ENCODE assay signal across 29 cellular contexts in genomic region chr10:22906767-22907166, GRCh38. TPM values are rescaled to one million over a fixed set of nuclear protein-coding genes. Genes with fewer than 3 reads are reported as not detected.
DNase-seq lines count a peak whose midpoint lies in the region; ATAC-seq, FAIRE-seq and TF ChIP-seq lines count a peak whose summit lies in the region.
"Had no signal": no experiment of that assay in that cellular context is flagged by ENCODE, and none has a peak within 500 bp of the region (broad histone marks: within the 10 kb centered on the region; RNA-seq: fewer than 3 reads in every experiment).

No MANE protein-coding gene starts in this region.

- no peak for DNase-seq in GM12878 (ENCODE audit: low read depth, low spot score)
- DNase-seq in frontal cortex (ENCODE audit: low spot score in 2 of 2) = no peak
- no peak for DNase-seq in T-helper 2 cell treated with Interferon-gamma antibody and Interleukin-4, amounts not matched to agents 5 μg/mL and 100 μg/mL, for 36 hours (ENCODE audit: low spot score)
- DNase-seq in hippocampal formation (lab: John Stamatoyannopoulos, UW) = no peak
- no peak for DNase-seq in NCI-H748 (lab: John Stamatoyannopoulos, UW; ENCODE audit: unreplicated experiment)
- DNase-seq: 8988T; ACHN; BE2C; C1 segment of cervical spinal cord; CD4-positive, alpha-beta memory T cell; CD4-positive, CD25-positive, alpha-beta regulatory T cell; CD8-positive, alpha-beta memory T cell; COR-L47; DMS 273 treated with DMSO at 0.1 percent for 48 hours; DMS153; DMS53; DMS79; DND-41; EL; GF-D8 had no signal

- SMC1A ChIA-PET in GM12878 (lab: Charles Lee; ENCODE audit: uncharacterized antibody, unreplicated experiment) = interaction anchor here (0.6 kb wide), 1 partner anchor 1062 kb away, joined by 3 read pairs; no protein-coding TSS in a partner anchor

- H3K79me2 ChIP-seq in GM12878 (ENCODE audit: control insufficient read depth, insufficient read depth, low read length) = no peaks in the 10 kb centered on the region

- CTCF ChIA-PET in GM12878 (lab: Yijun Ruan, JAX) = interaction anchor here (0.6 kb wide), 1 partner anchor 646 kb away, joined by 3 read pairs; no protein-coding TSS in a partner anchor

- intact Hi-C loops in GM12878 (cut with micrococcal nuclease; ENCODE audit: unreplicated experiment) = no loop called here

- no peaks in the 10 kb centered on the region for H3K36me3 ChIP-seq in GM12878 (ENCODE audit: control insufficient read depth in 2 of 2, insufficient read depth in 2 of 2, low read length in 1 of 2)
- H3K36me3 ChIP-seq: BE2C, BLaER1 had no signal

- H3K4me2 ChIP-seq in GM12878 (ENCODE audit: control insufficient read depth, insufficient read depth) = no peak overlapping the region
- H3K4me2 ChIP-seq: BLaER1 had no signal

- peaks cover 4% of the 10 kb centered on the region for H3K27me3 Mint-ChIP-seq in T-helper 2 cell treated with Interferon-gamma antibody and Interleukin-4, amounts not matched to agents 5 μg/mL and 100 μg/mL, for 36 hours (ENCODE audit: low read depth)
- H3K27me3 Mint-ChIP-seq: CD8-positive, alpha-beta memory T cell had no signal

- no peak for TF ChIP-seq POLR2A in GM12878 (IDR thresholded peaks at IDR 0.05; ENCODE audit: low read depth, low read length)

- in situ Hi-C loops in GM12878 (cut with MboI) = no loop called here

- RAD21 ChIA-PET in GM12878 (lab: Charles Lee; ENCODE audit: unreplicated experiment) = no interaction called here

- 47% methylated on average over 2 of the region's 2 CpGs for WGBS in GM12878 (ENCODE audit: insufficient coverage, insufficient replicate concordance, low lambda C conversion rate, missing lambda C conversion rate)

- no peak for TF ChIP-seq EP300 in GM12878 (IDR thresholded peaks at IDR 0.05; ENCODE audit: borderline replicate concordance in 1 of 2, control insufficient read depth in 1 of 2, low read depth in 2 of 2, low read length in 2 of 2)

- H3K9me3 Mint-ChIP-seq in T-helper 2 cell treated with Interferon-gamma antibody and Interleukin-4, amounts not matched to agents 5 μg/mL and 100 μg/mL, for 36 hours = peaks cover 22% of the 10 kb centered on the region

- no peak overlapping the region for H3K4me3 Mint-ChIP-seq in T-helper 2 cell treated with Interferon-gamma antibody and Interleukin-4, amounts not matched to agents 5 μg/mL and 100 μg/mL, for 36 hours
- H3K4me3 Mint-ChIP-seq: CD14-positive monocyte; CD4-positive, alpha-beta memory T cell; CD4-positive, CD25-positive, alpha-beta regulatory T cell; CD8-positive, alpha-beta memory T cell had no signal

- H3K9ac ChIP-seq in GM12878 (ENCODE audit: control insufficient read depth, insufficient read depth, low read length) = no peak overlapping the region
- H3K9ac ChIP-seq: BLaER1 had no signal

- no peaks in the 10 kb centered on the region for H4K20me1 ChIP-seq in GM12878 (ENCODE audit: control insufficient read depth, insufficient read depth)
- H4K20me1 ChIP-seq: BLaER1 had no signal

- no peak for ATAC-seq in GM12878

- H3K27ac ChIP-seq in GM12878 (ENCODE audit: control insufficient read depth, insufficient read depth) = no peak overlapping the region
- H3K27ac ChIP-seq: BLaER1 had no signal

- POLR2A ChIA-PET in GM12878 (lab: Charles Lee) = no interaction called here

- BruUV-seq in GM12878 (replicated peaks; lab: Mats Ljungman, UMichigan) = no TSS peak

- H2AFZ ChIP-seq in GM12878 (ENCODE audit: control insufficient read depth, low read depth, low read length) = no peak overlapping the region

- H3K4me1 Mint-ChIP-seq in T-helper 2 cell treated with Interferon-gamma antibody and Interleukin-4, amounts not matched to agents 5 μg/mL and 100 μg/mL, for 36 hours (ENCODE audit: low read depth) = no peaks in the 10 kb centered on the region
- H3K4me1 Mint-ChIP-seq: CD14-positive monocyte; CD4-positive, alpha-beta memory T cell; CD4-positive, CD25-positive, alpha-beta regulatory T cell; CD8-positive, alpha-beta memory T cell had no signal

- H3K27me3 ChIP-seq in GM12878 (replicated peaks in 1 of 2; ENCODE audit: control insufficient read depth in 2 of 2, insufficient read depth in 2 of 2, low read length in 1 of 2) = no peaks in the 10 kb centered on the region
- H3K27me3 ChIP-seq: BE2C, BLaER1 had no signal

- TF ChIP-seq RAD21 in GM12878 (IDR thresholded peaks at IDR 0.05; ENCODE audit: insufficient read depth, low read depth, low read length) = no peak

- no peak for TF ChIP-seq CTCF in GM12878 (IDR thresholded peaks at IDR 0.05 in 2 of 3, conservative IDR thresholded peaks at IDR 0.05 in 1 of 3; ENCODE audit: control insufficient read depth in 2 of 3, extremely low read depth in 1 of 3, insufficient read depth in 1 of 3, low read depth in 3 of 3, low read length in 3 of 3)

- no peak overlapping the region for H3K27ac Mint-ChIP-seq in T-helper 2 cell treated with Interferon-gamma antibody and Interleukin-4, amounts not matched to agents 5 μg/mL and 100 μg/mL, for 36 hours
- H3K27ac Mint-ChIP-seq: CD14-positive monocyte; CD4-positive, alpha-beta memory T cell; CD4-positive, CD25-positive, alpha-beta regulatory T cell; CD8-positive, alpha-beta memory T cell had no signal

- H3K4me1 ChIP-seq in GM12878 (ENCODE audit: control insufficient read depth, insufficient read depth, low read length) = no peaks in the 10 kb centered on the region
- H3K4me1 ChIP-seq: BLaER1 had no signal

- H3K36me3 Mint-ChIP-seq in T-helper 2 cell treated with Interferon-gamma antibody and Interleukin-4, amounts not matched to agents 5 μg/mL and 100 μg/mL, for 36 hours (ENCODE audit: low read depth) = no peaks in the 10 kb centered on the region
- H3K36me3 Mint-ChIP-seq: CD14-positive monocyte had no signal

- peak; percentile 7 for FAIRE-seq in GM12878 (lab: Jason Lieb, UNC)
- FAIRE-seq in frontal cortex (lab: Jason Lieb, UNC) = peak; percentile 40
- FAIRE-seq: A204.1, GM12892, GM18507 had no signal

- no peak overlapping the region for H3K4me3 ChIP-seq in GM12878
- H3K4me3 ChIP-seq: BLaER1 had no signal

- peaks cover 3% of the 10 kb centered on the region; the same call in 2 of the 3 replicates for H3K9me3 ChIP-seq in GM12878 (replicated peaks; ENCODE audit: control insufficient read depth, insufficient read depth, low read length)
- H3K9me3 ChIP-seq: BE2C had no signal

TF ChIP-seq in GM12878, 131 proteins besides CTCF, POLR2A, EP300 and RAD21 (continues in another document):
- no peak for TF ChIP-seq YY1 (IDR thresholded peaks at IDR 0.05; ENCODE audit: low read depth, low read length)
- TF ChIP-seq CHD2 (IDR thresholded peaks at IDR 0.05; ENCODE audit: borderline replicate concordance, low read depth, low read length) = no peak
- TF ChIP-seq, protein P1, sequence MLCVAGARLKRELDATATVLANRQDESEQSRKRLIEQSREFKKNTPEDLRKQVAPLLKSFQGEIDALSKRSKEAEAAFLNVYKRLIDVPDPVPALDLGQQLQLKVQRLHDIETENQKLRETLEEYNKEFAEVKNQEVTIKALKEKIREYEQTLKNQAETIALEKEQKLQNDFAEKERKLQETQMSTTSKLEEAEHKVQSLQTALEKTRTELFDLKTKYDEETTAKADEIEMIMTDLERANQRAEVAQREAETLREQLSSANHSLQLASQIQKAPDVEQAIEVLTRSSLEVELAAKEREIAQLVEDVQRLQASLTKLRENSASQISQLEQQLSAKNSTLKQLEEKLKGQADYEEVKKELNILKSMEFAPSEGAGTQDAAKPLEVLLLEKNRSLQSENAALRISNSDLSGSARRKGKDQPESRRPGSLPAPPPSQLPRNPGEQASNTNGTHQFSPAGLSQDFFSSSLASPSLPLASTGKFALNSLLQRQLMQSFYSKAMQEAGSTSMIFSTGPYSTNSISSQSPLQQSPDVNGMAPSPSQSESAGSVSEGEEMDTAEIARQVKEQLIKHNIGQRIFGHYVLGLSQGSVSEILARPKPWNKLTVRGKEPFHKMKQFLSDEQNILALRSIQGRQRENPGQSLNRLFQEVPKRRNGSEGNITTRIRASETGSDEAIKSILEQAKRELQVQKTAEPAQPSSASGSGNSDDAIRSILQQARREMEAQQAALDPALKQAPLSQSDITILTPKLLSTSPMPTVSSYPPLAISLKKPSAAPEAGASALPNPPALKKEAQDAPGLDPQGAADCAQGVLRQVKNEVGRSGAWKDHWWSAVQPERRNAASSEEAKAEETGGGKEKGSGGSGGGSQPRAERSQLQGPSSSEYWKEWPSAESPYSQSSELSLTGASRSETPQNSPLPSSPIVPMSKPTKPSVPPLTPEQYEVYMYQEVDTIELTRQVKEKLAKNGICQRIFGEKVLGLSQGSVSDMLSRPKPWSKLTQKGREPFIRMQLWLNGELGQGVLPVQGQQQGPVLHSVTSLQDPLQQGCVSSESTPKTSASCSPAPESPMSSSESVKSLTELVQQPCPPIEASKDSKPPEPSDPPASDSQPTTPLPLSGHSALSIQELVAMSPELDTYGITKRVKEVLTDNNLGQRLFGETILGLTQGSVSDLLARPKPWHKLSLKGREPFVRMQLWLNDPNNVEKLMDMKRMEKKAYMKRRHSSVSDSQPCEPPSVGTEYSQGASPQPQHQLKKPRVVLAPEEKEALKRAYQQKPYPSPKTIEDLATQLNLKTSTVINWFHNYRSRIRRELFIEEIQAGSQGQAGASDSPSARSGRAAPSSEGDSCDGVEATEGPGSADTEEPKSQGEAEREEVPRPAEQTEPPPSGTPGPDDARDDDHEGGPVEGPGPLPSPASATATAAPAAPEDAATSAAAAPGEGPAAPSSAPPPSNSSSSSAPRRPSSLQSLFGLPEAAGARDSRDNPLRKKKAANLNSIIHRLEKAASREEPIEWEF (IDR thresholded peaks at IDR 0.05; ENCODE audit: insufficient replicate concordance, low read depth, low read length) = no peak
- TF ChIP-seq ZZZ3 (IDR thresholded peaks at IDR 0.05; ENCODE audit: control insufficient read depth, insufficient read length, low read depth) = no peak
- no peak for TF ChIP-seq STAT3 (IDR thresholded peaks at IDR 0.05; ENCODE audit: low read depth, low read length)
- no peak for TF ChIP-seq JUND (IDR thresholded peaks at IDR 0.05; ENCODE audit: low read depth, low read length)

RNA-seq across cellular contexts. Expression of gene ARMC3, which starts 21.1 kb away (rescaled TPM):
- not detected in 2 replicates for total RNA-seq in GM12878 (2013; cell fraction: nucleolus; rRNA removed)
- 0.06 TPM in 1 of 2 replicates, not detected in the other for total RNA-seq in GM12878 (2014; rRNA removed)
- not detected in 2 replicates for total RNA-seq in GM12878 (2014; rRNA removed; fragmentation: Illumina TruSeq; extraction: Trizol)
- not detected in 2 replicates for total RNA-seq in GM12878 (2021)
- not detected for polyA plus RNA-seq in GM12878 (2011; ENCODE audit: low read depth)
- polyA plus RNA-seq in GM12878 (2011; rRNA removed) = not detected in 2 replicates
- not detected in 2 replicates for polyA plus RNA-seq in GM12878 (2011; cell fraction: cytosol; rRNA removed)
- polyA plus RNA-seq in GM12878 (2011; cell fraction: nucleus; rRNA removed) = not detected in 2 replicates
- polyA plus RNA-seq in GM12878 (2012) = not detected in 2 replicates
- 0.01 TPM in 1 of 2 replicates, not detected in the other for polyA plus RNA-seq in GM12878 (2014; fragmentation: Illumina TruSeq; extraction: Trizol)
- polyA plus RNA-seq in GM12878 (2014; fragmentation: Nextera tagmentation; extraction: Ambion mirVana) = not detected
- polyA plus RNA-seq in GM12878 (2014; rRNA removed) = not detected in 2 replicates
- polyA plus RNA-seq in GM12878 (2016; fragmentation: Nextera tagmentation; extraction: Ambion mirVana) = not detected
- not detected in 2 replicates for polyA minus RNA-seq in GM12878 (2011; rRNA and poly(A)+ RNA removed)
- polyA minus RNA-seq in GM12878 (2011; cell fraction: cytosol; rRNA and poly(A)+ RNA removed) = not detected in 2 replicates
- polyA minus RNA-seq in GM12878 (2011; cell fraction: nucleus; rRNA and poly(A)+ RNA removed) = not detected in 2 replicates
- 3.3 TPM for total RNA-seq in frontal cortex
- total RNA-seq: A673; CD4-positive, alpha-beta memory T cell; CD8-positive, alpha-beta memory T cell; Daoy; G401 had no signal
- polyA plus RNA-seq: AG04450; CD14-positive monocyte; CD4-positive, alpha-beta memory T cell; CD4-positive, CD25-positive, alpha-beta regulatory T cell; CD8-positive, alpha-beta memory T cell had no signal
